Comparison of ENCODE assay signal across 15 cellular contexts in genomic region chr5:137486707-137487106, GRCh38. TPM values are rescaled to one million over a fixed set of nuclear protein-coding genes. Genes with fewer than 3 reads are reported as not detected.
DNase-seq lines count a peak whose midpoint lies in the region; ATAC-seq and TF ChIP-seq lines count a peak whose summit lies in the region.
"Had no signal": no experiment of that assay in that cellular context is flagged by ENCODE, and none has a peak within 500 bp of the region (broad histone marks: within the 10 kb centered on the region; RNA-seq: fewer than 3 reads in every experiment).

No MANE protein-coding gene starts in this region.

- H3K27me3 ChIP-seq in brain microvascular endothelial cell (replicated peaks) (no peaks in the 10 kb centered on the region), left ventricle myocardium inferior (ENCODE audit: low read depth) (peaks cover 4% of the 10 kb centered on the region), thoracic aorta (replicated peaks; ENCODE audit: insufficient read depth) (no peaks in the 10 kb centered on the region)

- intact Hi-C loops in left ventricle myocardium inferior (cut with micrococcal nuclease) = no loop called here

- peak; percentile 79 for DNase-seq in HT1080 (ENCODE audit: low read depth)
- peak; percentile 25 for DNase-seq in brain microvascular endothelial cell
- no peak for DNase-seq in left ventricle myocardium inferior
- no peak for DNase-seq in thoracic aorta (ENCODE audit: low spot score)
- DNase-seq in activated CD4-positive, alpha-beta T cell treated with anti-CD3 and anti-CD28 coated beads, Interleukin-2, amount 50 U/mL, for 4 hours = no peak
- no peak for DNase-seq in GM13976 (ENCODE audit: low spot score)
- DNase-seq: activated CD8-positive, alpha-beta T cell treated with anti-CD3 and anti-CD28 coated beads for 36 hours; activated effector memory CD4-positive, alpha-beta T cell treated with anti-CD3 and anti-CD28 coated beads, Interleukin-2, amount 50 U/mL, for 16 hours; CD4-positive, alpha-beta memory T cell; KG1; NCI-H1694 treated with DMSO at 0.1 percent for 48 hours; NCI-H526 treated with DMSO at 0.1 percent for 48 hours; stimulated activated naive CD8-positive, alpha-beta T cell treated with anti-CD3 and anti-CD28 coated beads, Interleukin-15, Interleukin-2, amounts not matched to agents 100 U/mL and 50 U/mL, for 24 hours; T1000 had no signal

- H3K27ac ChIP-seq in brain microvascular endothelial cell (no peak overlapping the region), left ventricle myocardium inferior (replicated peaks) (peak overlapping the region; percentile 58), thoracic aorta (peak overlapping the region; percentile 34 to 39)

- in situ Hi-C loops in brain microvascular endothelial cell (cut with HindIII; ENCODE audit: low pct_ligation_motif_present, low sequenced_read_pairs) (no loop called here), GM13976 (cut with MboI; ENCODE audit: low sequenced_read_pairs, unreplicated experiment) (no loop called here)

- no peaks in the 10 kb centered on the region for H3K4me1 ChIP-seq in left ventricle myocardium inferior
- peaks cover 0 to 17% of the 10 kb centered on the region in 2 donors for H3K4me1 ChIP-seq in thoracic aorta (ENCODE audit: control insufficient read depth in 1 of 2, low read depth in 2 of 2)

- no peak for ATAC-seq in thoracic aorta (ENCODE audit: insufficient number of reproducible peaks, low FRiP score, low read depth)
- no peak for ATAC-seq in GM19328 (IDR thresholded peaks at IDR 0.05; ENCODE audit: unreplicated experiment)
- ATAC-seq: activated CD8-positive, alpha-beta T cell treated with anti-CD3 and anti-CD28 coated beads for 36 hours; stimulated activated naive CD8-positive, alpha-beta T cell treated with anti-CD3 and anti-CD28 coated beads, Interleukin-15, Interleukin-2, amounts not matched to agents 100 U/mL and 50 U/mL, for 24 hours had no signal

- H3K36me3 ChIP-seq in brain microvascular endothelial cell (replicated peaks) (no peaks in the 10 kb centered on the region), left ventricle myocardium inferior (no peaks in the 10 kb centered on the region), thoracic aorta (no peaks in the 10 kb centered on the region)

- H3K9me3 ChIP-seq in left ventricle myocardium inferior (replicated peaks) (no peaks in the 10 kb centered on the region), thoracic aorta (no peaks in the 10 kb centered on the region)

- no peak overlapping the region for H3K4me3 ChIP-seq in brain microvascular endothelial cell (ENCODE audit: low read depth, low read length)
- H3K4me3 ChIP-seq in left ventricle myocardium inferior = no peak overlapping the region
- H3K4me3 ChIP-seq in thoracic aorta = no peak overlapping the region

- no peak for TF ChIP-seq CTCF in brain microvascular endothelial cell (IDR thresholded peaks at IDR 0.05; ENCODE audit: low read depth, low read length, missing control alignments)
- TF ChIP-seq CTCF in left ventricle myocardium inferior (IDR thresholded peaks at IDR 0.05; ENCODE audit: borderline replicate concordance) = no peak
- TF ChIP-seq CTCF in thoracic aorta (IDR thresholded peaks at IDR 0.05) = no peak
- no peak for TF ChIP-seq CTCF in GM13976 (IDR thresholded peaks at IDR 0.05; ENCODE audit: borderline replicate concordance, control extremely low read depth, extremely low read depth, insufficient read depth, missing control alignments)

RNA-seq across cellular contexts. Expression of gene SPOCK1, which starts 12.4 kb away (rescaled TPM):
- 21.7 and 38.5 TPM in 2 replicates for total RNA-seq in HT1080 (2014; rRNA removed; shearing (Covaris generic))
- 76.8 and 106 TPM in 2 replicates for polyA plus RNA-seq in HT1080 (2015; cell fraction: cytosol; rRNA removed)
- 104 and 116 TPM in 2 replicates for polyA plus RNA-seq in HT1080 (2015; cell fraction: nucleus; rRNA removed)
- total RNA-seq in left ventricle myocardium inferior = 28.6 TPM
- 10 to 100 TPM; 25.2 to 43.2 TPM for total RNA-seq in thoracic aorta
- total RNA-seq: activated CD8-positive, alpha-beta T cell treated with anti-CD3 and anti-CD28 coated beads for 36 hours; CD4-positive, alpha-beta memory T cell had no signal
- polyA plus RNA-seq: CD4-positive, alpha-beta memory T cell had no signal

Comparison
In these comparisons a context has a peak if more than half of its experiments do, and no peak if none do; other contexts are left out.
1. DNase-seq: peak in HT1080 (single experiment) and brain microvascular endothelial cell (single experiment); none in left ventricle myocardium inferior (single experiment), thoracic aorta (single experiment), activated CD4-positive, alpha-beta T cell treated with anti-CD3 and anti-CD28 coated beads, Interleukin-2, amount 50 U/mL, for 4 hours (0 of 2) and GM13976 (single experiment).